8 cellular contexts compared by ENCODE assay signal in the genomic region with DNA sequence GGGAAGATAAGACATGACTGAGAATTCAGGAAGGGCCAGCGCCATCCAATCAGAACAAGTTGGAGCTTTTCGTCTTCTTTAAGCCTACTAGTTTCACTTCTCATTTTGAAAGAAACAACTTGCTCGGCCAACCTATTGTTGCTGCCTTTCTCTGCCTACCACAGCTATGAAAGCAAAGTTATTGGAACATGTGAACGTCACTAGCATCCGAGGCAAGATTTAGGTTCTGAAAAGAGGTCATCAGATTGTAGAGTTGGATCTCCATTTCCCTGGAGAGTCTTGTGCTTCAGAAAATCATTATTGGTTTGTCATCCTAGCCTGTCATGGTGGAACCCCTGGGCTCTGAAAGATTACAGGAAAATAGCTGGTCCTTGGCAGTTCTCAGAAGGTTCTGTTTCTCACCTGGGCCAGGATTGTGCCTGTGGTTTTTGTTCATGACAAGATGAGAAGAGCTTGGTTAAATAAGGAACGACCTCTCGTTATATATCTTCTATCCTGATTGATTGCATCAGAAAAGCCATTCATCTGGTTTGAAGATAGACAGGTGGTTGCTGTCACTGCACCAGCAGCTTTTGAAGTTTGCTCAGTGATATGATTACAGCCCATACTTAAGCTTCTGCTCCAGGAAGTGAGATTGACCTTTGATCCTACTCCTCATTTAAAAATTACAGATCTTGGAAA. TPM values are rescaled to one million over a fixed set of nuclear protein-coding genes. Genes with fewer than 3 reads are reported as not detected.
DNase-seq lines count a peak whose midpoint lies in the region; ATAC-seq and TF ChIP-seq lines count a peak whose summit lies in the region.

No MANE protein-coding gene starts in this region.

- H3K27ac Mint-ChIP-seq in central memory CD8-positive, alpha-beta T cell (ENCODE audit: low read depth) = peak overlapping the region; percentile 97

- ATAC-seq in GM18498 (IDR thresholded peaks at IDR 0.05; ENCODE audit: unreplicated experiment) (peak; percentile 67), GM21381 (IDR thresholded peaks at IDR 0.05; ENCODE audit: unreplicated experiment) (peak; percentile 37), HG03565 (IDR thresholded peaks at IDR 0.05; ENCODE audit: unreplicated experiment) (peak; percentile 51)
- ATAC-seq in central memory CD8-positive, alpha-beta T cell (replicated peaks; ENCODE audit: extremely low read depth, poor library complexity, severe bottlenecking) = peak; percentile 26

- intact Hi-C loops in esophagus squamous epithelium (cut with DNase I) = no loop called here

- H3K27me3 ChIP-seq in esophagus squamous epithelium = no peaks in the 10 kb centered on the region

- DNase-seq in central memory CD8-positive, alpha-beta T cell (ENCODE audit: low spot score in 2 of 2) = peak in 1 of 2 donors; percentile 20
- DNase-seq in retina (no peak), KG1 (lab: John Stamatoyannopoulos, UW) (no peak), esophagus squamous epithelium (lab: John Stamatoyannopoulos, UW) (no peak)
- no peak for DNase-seq in activated CD4-positive, alpha-beta T cell treated with anti-CD3 and anti-CD28 coated beads, Interleukin-2, amount 50 U/mL, for 48 hours

- peaks cover 6% of the 10 kb centered on the region for H3K9me3 Mint-ChIP-seq in central memory CD8-positive, alpha-beta T cell

- no peak overlapping the region for H3K4me3 ChIP-seq in esophagus squamous epithelium

- H3K4me3 Mint-ChIP-seq in central memory CD8-positive, alpha-beta T cell = peak overlapping the region; percentile 31

- WGBS in esophagus squamous epithelium, 2 donors = 73 to 87% methylated on average over 7 of the region's 7 CpGs

- TF ChIP-seq POLR2A in esophagus squamous epithelium (IDR thresholded peaks at IDR 0.05) = no peak

- TF ChIP-seq CTCF in esophagus squamous epithelium (IDR thresholded peaks at IDR 0.05) = no peak

- H3K4me1 Mint-ChIP-seq in central memory CD8-positive, alpha-beta T cell = peaks cover 80% of the 10 kb centered on the region

- H3K9me3 ChIP-seq in esophagus squamous epithelium = no peaks in the 10 kb centered on the region

- no peaks in the 10 kb centered on the region for H3K27me3 Mint-ChIP-seq in central memory CD8-positive, alpha-beta T cell

- H3K27ac ChIP-seq in esophagus squamous epithelium = peak overlapping the region in 1 of 4 donors; percentile 22

- no peaks in the 10 kb centered on the region for H3K36me3 ChIP-seq in esophagus squamous epithelium

- H3K36me3 Mint-ChIP-seq in central memory CD8-positive, alpha-beta T cell (ENCODE audit: insufficient read depth) = peaks cover 8% of the 10 kb centered on the region

- peaks cover 0 to 23% (median 5%) of the 10 kb centered on the region in 3 donors for H3K4me1 ChIP-seq in esophagus squamous epithelium

RNA-seq across cellular contexts. Expression of gene CDH13, which starts 25.3 kb away (rescaled TPM):
- total RNA-seq in esophagus squamous epithelium = 10 to 100 TPM in 3 of 4 donors, 1 to 10 TPM in 1; 6.9 to 31.9 (median 21.1) TPM
